Comparison of ENCODE assay signal across 20 cellular contexts in the genomic region with DNA sequence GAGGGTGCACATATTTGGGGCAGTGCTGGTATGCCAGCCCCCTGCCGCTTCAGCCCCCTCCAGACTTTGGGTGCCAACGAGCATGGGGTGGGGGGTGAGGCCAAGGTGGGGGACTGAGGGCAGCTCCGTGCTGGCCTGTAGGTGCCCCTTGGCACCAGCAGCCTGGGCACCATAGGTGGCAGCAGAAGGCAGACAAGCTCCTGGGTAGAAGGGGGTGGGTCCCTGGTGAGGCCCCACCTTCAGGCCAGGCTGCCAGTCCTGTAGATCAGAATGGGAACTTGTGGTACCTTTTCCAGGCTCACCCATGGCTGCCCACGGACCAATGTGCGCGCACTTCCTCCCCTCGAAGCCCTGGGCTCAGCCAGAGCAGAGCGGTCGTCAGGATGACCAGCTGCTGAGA. TPM values are rescaled to one million over a fixed set of nuclear protein-coding genes. Genes with fewer than 3 reads are reported as not detected.
"Had no signal": no experiment of that assay in that cellular context is flagged by ENCODE, and none has a peak within 500 bp of the region (broad histone marks: within the 10 kb centered on the region; RNA-seq: fewer than 3 reads in every experiment).

No MANE protein-coding gene starts in this region.

- DNase-seq: activated CD4-positive, alpha-beta memory T cell treated with anti-CD3 and anti-CD28 coated beads for 36 hours; activated CD4-positive, alpha-beta T cell treated with anti-CD3 and anti-CD28 coated beads, Interleukin-2, amount 10 ng/mL, durations not matched to agents 7 days and 5 days; activated CD4-positive, CD25-positive, alpha-beta regulatory T cell; activated effector memory CD4-positive, alpha-beta T cell treated with anti-CD3 and anti-CD28 coated beads, Interleukin-2, amount 50 U/mL, for 16 hours; activated naive CD4-positive, alpha-beta T cell treated with anti-CD3 and anti-CD28 coated beads for 36 hours; activated T-cell treated with anti-CD3 and anti-CD28 coated beads, Interleukin-2, amount 50 U/mL, for 4 hours; caudate nucleus; KG1; NCI-H1048; NCI-H1930; NCI-H526 treated with DMSO at 0.1 percent for 48 hours; NK-92 treated with Interleukin-12 subunit alpha and Interleukin-12 subunit beta, amount 100 ng/mL, for 24 hours; SIG-M5; T-cell; T-helper 2 cell; T1000 had no signal

- ATAC-seq: activated T-cell treated with anti-CD3 and anti-CD28 coated beads, Interleukin-2, amount 50 U/mL, for 4 hours; T-cell had no signal

- H3K27ac ChIP-seq: VCaP had no signal

RNA-seq across cellular contexts. Expression of a gene that starts 16.1 kb away (rescaled TPM):
- total RNA-seq: activated CD4-positive, alpha-beta memory T cell treated with anti-CD3 and anti-CD28 coated beads for 36 hours; activated CD4-positive, alpha-beta T cell treated with anti-CD3 and anti-CD28 coated beads, Interleukin-2, amount 10 ng/mL, durations not matched to agents 7 days and 5 days; activated naive CD4-positive, alpha-beta T cell treated with anti-CD3 and anti-CD28 coated beads for 36 hours; activated T-cell treated with anti-CD3 and anti-CD28 coated beads, Interleukin-2, amount 50 U/mL, for 4 hours; cerebellum; LHCN-M2; M059J; T-cell had no signal

RNA-seq across cellular contexts. Expression of a gene that starts 57.4 kb away (rescaled TPM):
- total RNA-seq: activated CD4-positive, alpha-beta memory T cell treated with anti-CD3 and anti-CD28 coated beads for 36 hours; activated CD4-positive, alpha-beta T cell treated with anti-CD3 and anti-CD28 coated beads, Interleukin-2, amount 10 ng/mL, durations not matched to agents 7 days and 5 days; activated naive CD4-positive, alpha-beta T cell treated with anti-CD3 and anti-CD28 coated beads for 36 hours; activated T-cell treated with anti-CD3 and anti-CD28 coated beads, Interleukin-2, amount 50 U/mL, for 4 hours; LHCN-M2; T-cell had no signal
